In genomic region chr17:67824735-67825626, GRCh38 we compare ENCODE assay signal across 8 cellular contexts. TPM values are rescaled to one million over a fixed set of nuclear protein-coding genes. Genes with fewer than 3 reads are reported as not detected.
DNase-seq lines count a peak whose midpoint lies in the region; ATAC-seq and TF ChIP-seq lines count a peak whose summit lies in the region.

Gene BPTF (plus strand): TSS chr17:67825503. CDS start chr17:67825725, 222 bp downstream.

- H3K36me3 Mint-ChIP-seq in activated T-helper 17 cell treated with anti-CD3 and anti-CD28 coated beads, Interleukin-2, amount 50 U/mL, for 72 hours (ENCODE audit: low read depth), result peaks cover 33% of the 10 kb centered on the region
- H3K36me3 Mint-ChIP-seq in nephron (ENCODE audit: low read depth), result no peaks in the 10 kb centered on the region
- peaks cover 13% of the 10 kb centered on the region for H3K36me3 Mint-ChIP-seq in stimulated activated naive CD8-positive, alpha-beta T cell treated with anti-CD3 and anti-CD28 coated beads, Interleukin-15, Interleukin-2, amounts not matched to agents 100 ng/mL and 50 ng/mL, for 24 hours (ENCODE audit: low read depth)

- peak within 1 kb of the TSS; percentile 92 for H3K4me3 Mint-ChIP-seq in activated T-helper 17 cell treated with anti-CD3 and anti-CD28 coated beads, Interleukin-2, amount 50 U/mL, for 72 hours
- peak within 1 kb of the TSS; percentile 96 to 100 (median 100) for H3K4me3 Mint-ChIP-seq in nephron
- peak within 1 kb of the TSS; percentile 97 for H3K4me3 Mint-ChIP-seq in stimulated activated naive CD8-positive, alpha-beta T cell treated with anti-CD3 and anti-CD28 coated beads, Interleukin-15, Interleukin-2, amounts not matched to agents 100 ng/mL and 50 ng/mL, for 24 hours

- H3K9me3 ChIP-seq in GM23248 (ENCODE audit: low read depth), result no peaks in the 10 kb centered on the region

- DNase-seq in EH (ENCODE audit: low read depth) (peak; percentile 90), GM23248 (peak; percentile 97), Kasumi-1 (lab: John Stamatoyannopoulos, UW) (peak; percentile 94), RPMI8226 (peak; percentile 95), fibroblast of peridontal ligament (ENCODE audit: extremely low read depth) (peak; percentile 84)

- peak within 1 kb of the TSS; percentile 84 for H3K9ac ChIP-seq in GM23248

- no peaks in the 10 kb centered on the region for H3K27me3 ChIP-seq in GM23248 (replicated peaks; ENCODE audit: insufficient read depth)

- peak within 1 kb of the TSS; percentile 91 for H2AFZ ChIP-seq in GM23248

- peaks cover 41% of the 10 kb centered on the region for H3K79me2 ChIP-seq in GM23248 (ENCODE audit: insufficient read depth)

- peaks cover 10% of the 10 kb centered on the region; the same call in 1 of the 2 replicates for H4K20me1 ChIP-seq in GM23248 (ENCODE audit: insufficient read depth)

- ATAC-seq in activated T-helper 17 cell treated with anti-CD3 and anti-CD28 coated beads, Interleukin-2, amount 50 U/mL, for 72 hours (replicated peaks), result peak; percentile 92

- H3K4me1 ChIP-seq in GM23248 (ENCODE audit: insufficient read depth), result peaks cover 14% of the 10 kb centered on the region

- 1% methylated on average over 67 to 80 of the region's 88 CpGs for WGBS in GM23248 (ENCODE audit: low coverage in 1 of 2, low lambda C conversion rate in 2 of 2, missing lambda C conversion rate in 2 of 2), 2 experiments

- H3K27ac Mint-ChIP-seq in activated T-helper 17 cell treated with anti-CD3 and anti-CD28 coated beads, Interleukin-2, amount 50 U/mL, for 72 hours, result peak within 1 kb of the TSS; percentile 95
- H3K27ac Mint-ChIP-seq in nephron, result peak within 1 kb of the TSS; percentile 97 to 100 (median 99)
- H3K27ac Mint-ChIP-seq in stimulated activated naive CD8-positive, alpha-beta T cell treated with anti-CD3 and anti-CD28 coated beads, Interleukin-15, Interleukin-2, amounts not matched to agents 100 ng/mL and 50 ng/mL, for 24 hours, result peak within 1 kb of the TSS; percentile 96

- H3K36me3 ChIP-seq in GM23248 (ENCODE audit: low read depth), result no peaks in the 10 kb centered on the region

- peaks cover 8% of the 10 kb centered on the region for H3K4me1 Mint-ChIP-seq in activated T-helper 17 cell treated with anti-CD3 and anti-CD28 coated beads, Interleukin-2, amount 50 U/mL, for 72 hours
- peaks cover 26% of the 10 kb centered on the region for H3K4me1 Mint-ChIP-seq in nephron
- peaks cover 36% of the 10 kb centered on the region for H3K4me1 Mint-ChIP-seq in stimulated activated naive CD8-positive, alpha-beta T cell treated with anti-CD3 and anti-CD28 coated beads, Interleukin-15, Interleukin-2, amounts not matched to agents 100 ng/mL and 50 ng/mL, for 24 hours (ENCODE audit: low read depth)

- peak within 1 kb of the TSS; percentile 41 for H3K27ac ChIP-seq in GM23248

- H3K4me3 ChIP-seq in GM23248, result peak within 1 kb of the TSS; percentile 93

- H3K27me3 Mint-ChIP-seq in activated T-helper 17 cell treated with anti-CD3 and anti-CD28 coated beads, Interleukin-2, amount 50 U/mL, for 72 hours, result no peaks in the 10 kb centered on the region
- peaks cover 5% of the 10 kb centered on the region for H3K27me3 Mint-ChIP-seq in nephron (ENCODE audit: low read depth)
- no peaks in the 10 kb centered on the region for H3K27me3 Mint-ChIP-seq in stimulated activated naive CD8-positive, alpha-beta T cell treated with anti-CD3 and anti-CD28 coated beads, Interleukin-15, Interleukin-2, amounts not matched to agents 100 ng/mL and 50 ng/mL, for 24 hours

- TF ChIP-seq CTCF in nephron (IDR thresholded peaks at IDR 0.05; ENCODE audit: unreplicated experiment in 3 of 3), result peak; percentile 94 to 98 (median 95)

- peaks cover 12% of the 10 kb centered on the region for H3F3A ChIP-seq in GM23248 (ENCODE audit: insufficient read depth)

- no peaks in the 10 kb centered on the region for H3K9me3 Mint-ChIP-seq in activated T-helper 17 cell treated with anti-CD3 and anti-CD28 coated beads, Interleukin-2, amount 50 U/mL, for 72 hours
- H3K9me3 Mint-ChIP-seq in nephron, result no peaks in the 10 kb centered on the region
- H3K9me3 Mint-ChIP-seq in stimulated activated naive CD8-positive, alpha-beta T cell treated with anti-CD3 and anti-CD28 coated beads, Interleukin-15, Interleukin-2, amounts not matched to agents 100 ng/mL and 50 ng/mL, for 24 hours, result no peaks in the 10 kb centered on the region

- in situ Hi-C loops in GM23248 (cut with MboI), result no loop called here

- H3K4me2 ChIP-seq in GM23248 (ENCODE audit: unreplicated experiment), result peak within 1 kb of the TSS; percentile 98

- no peaks in the 10 kb centered on the region for H3K9me2 ChIP-seq in GM23248 (ENCODE audit: insufficient read depth)

RNA-seq across cellular contexts. Expression of gene BPTF, which starts in this region (rescaled TPM):
- 18.2 and 26.9 TPM in 2 replicates for total RNA-seq in GM23248 (2014; rRNA removed; shearing (Covaris generic))
- 11.4 and 15.6 TPM in 2 replicates for polyA plus RNA-seq in GM23248 (2016; fragmentation: Nextera tagmentation; extraction: Ambion mirVana)
- 10 to 100 TPM; 73.7 to 86.4 TPM for total RNA-seq in activated T-helper 17 cell treated with anti-CD3 and anti-CD28 coated beads, Interleukin-2, amount 50 U/mL, for 72 hours

Comparison
In these comparisons a context has a peak if more than half of its experiments do, and no peak if none do; other contexts are left out.
1. Peak in every context shown above with its lines: DNase-seq, ATAC-seq, H3K4me3 ChIP-seq and H3K27ac ChIP-seq.